In genomic region chr1:33456302-33456886, GRCh38 we compare ENCODE assay signal across 2 cellular contexts.
TF ChIP-seq lines count a peak whose summit lies in the region.

No MANE protein-coding gene starts in this region.

TF ChIP-seq in GM12891, 5 proteins besides CTCF, POLR2A, EP300 and RAD21:
- no peak for TF ChIP-seq POU2F2 (IDR thresholded peaks at IDR 0.05; ENCODE audit: low read depth, low read length)
- TF ChIP-seq POLR2AphosphoS5 (IDR thresholded peaks at IDR 0.05; ENCODE audit: low read depth, low read length): no peak
- TF ChIP-seq PAX5 (IDR thresholded peaks at IDR 0.05; ENCODE audit: insufficient read depth, low read length, severe bottlenecking): no peak
- no peak for TF ChIP-seq SPI1 (IDR thresholded peaks at IDR 0.05; ENCODE audit: low read depth, low read length)
- no peak for TF ChIP-seq TAF1 (IDR thresholded peaks at IDR 0.05; ENCODE audit: low read depth, low read length)
TF ChIP-seq in GM12891: peak in this region for 0.

TF ChIP-seq in GM12878, 131 proteins besides CTCF, POLR2A, EP300 and RAD21:
- TF ChIP-seq LARP7 (IDR thresholded peaks at IDR 0.05) (0 out of 2 replicates have a peak, but pooled peaks have one; percentile 6), WRNIP1 (IDR thresholded peaks at IDR 0.05; ENCODE audit: borderline replicate concordance, low read depth, low read length) (no peak), ZBED1 (IDR thresholded peaks at IDR 0.05; ENCODE audit: borderline replicate concordance) (no peak), ASH2L (IDR thresholded peaks at IDR 0.05; ENCODE audit: borderline replicate concordance, low read depth) (no peak), FOS (IDR thresholded peaks at IDR 0.05; ENCODE audit: borderline replicate concordance, extremely low read depth, insufficient read length) (no peak)
